10 cellular contexts compared by ENCODE assay signal in genomic region chr2:112724611-112725525, GRCh38. TPM values are rescaled to one million over a fixed set of nuclear protein-coding genes. Genes with fewer than 3 reads are reported as not detected.
DNase-seq lines count a peak whose midpoint lies in the region; ATAC-seq and TF ChIP-seq lines count a peak whose summit lies in the region.
"Had no signal": no experiment of that assay in that cellular context is flagged by ENCODE, and none has a peak within 500 bp of the region (broad histone marks: within the 10 kb centered on the region; RNA-seq: fewer than 3 reads in every experiment).

No MANE protein-coding gene starts in this region.

- H3K4me1 Mint-ChIP-seq in activated T-cell treated with anti-CD3 and anti-CD28 coated beads, Interleukin-2, amount 50 U/mL, for 4 hours (ENCODE audit: low read depth), result peaks cover 5% of the 10 kb centered on the region

- H3K27ac ChIP-seq in A673 (ENCODE audit: low read depth, low read length, poor library complexity, severe bottlenecking), result no peak overlapping the region

- ATAC-seq in GM18519 (IDR thresholded peaks at IDR 0.05; ENCODE audit: low FRiP score, unreplicated experiment) (no peak), GM21390 (IDR thresholded peaks at IDR 0.05; ENCODE audit: unreplicated experiment) (no peak)
- ATAC-seq in activated T-cell treated with anti-CD3 and anti-CD28 coated beads, Interleukin-2, amount 50 U/mL, for 4 hours, result no peak
- no peak for ATAC-seq in activated naive CD4-positive, alpha-beta T cell treated with anti-CD3 and anti-CD28 coated beads, Interleukin-2, amount 50 U/mL, for 72 hours

- H3K36me3 ChIP-seq in A673 (ENCODE audit: insufficient read depth, low read length, poor library complexity, severe bottlenecking), result no peaks in the 10 kb centered on the region

- no peaks in the 10 kb centered on the region for H3K4me1 ChIP-seq in A673 (ENCODE audit: insufficient read depth, low read length, poor library complexity, severe bottlenecking)

- H3K36me3 Mint-ChIP-seq in activated T-cell treated with anti-CD3 and anti-CD28 coated beads, Interleukin-2, amount 50 U/mL, for 4 hours (ENCODE audit: insufficient read depth), result no peaks in the 10 kb centered on the region
- H3K36me3 Mint-ChIP-seq in activated naive CD4-positive, alpha-beta T cell treated with anti-CD3 and anti-CD28 coated beads, Interleukin-2, amount 50 U/mL, for 72 hours, result no peaks in the 10 kb centered on the region
- H3K36me3 Mint-ChIP-seq: naive B cell had no signal

- H3K9me3 Mint-ChIP-seq in activated T-cell treated with anti-CD3 and anti-CD28 coated beads, Interleukin-2, amount 50 U/mL, for 4 hours, result no peaks in the 10 kb centered on the region
- H3K9me3 Mint-ChIP-seq in activated naive CD4-positive, alpha-beta T cell treated with anti-CD3 and anti-CD28 coated beads, Interleukin-2, amount 50 U/mL, for 72 hours, result no peaks in the 10 kb centered on the region
- H3K9me3 Mint-ChIP-seq: naive B cell; T-helper 1 cell treated with Interleukin-12 subunit alpha and Interleukin-12 subunit beta and Interleukin-4 antibody, amounts not matched to agents 30 μg/mL and 1 μg/mL, for 36 hours had no signal

- TF ChIP-seq CTCF in A673 (conservative IDR thresholded peaks at IDR 0.05; ENCODE audit: low read depth, low read length) (0 out of 2 replicates have a peak, but pooled peaks have one; percentile 27), GM12872 (IDR thresholded peaks at IDR 0.05; ENCODE audit: insufficient read depth, low read depth, low read length) (peak; percentile 58), epithelial cell of proximal tubule (conservative IDR thresholded peaks at IDR 0.05; ENCODE audit: low read depth, low read length) (peak; percentile 46)

- no peak overlapping the region for H3K4me3 ChIP-seq in A673 (ENCODE audit: low read depth, low read length, poor library complexity, severe bottlenecking)
- H3K4me3 ChIP-seq in epithelial cell of proximal tubule (ENCODE audit: low read depth, low read length), result no peak overlapping the region

- H3K4me3 Mint-ChIP-seq in activated T-cell treated with anti-CD3 and anti-CD28 coated beads, Interleukin-2, amount 50 U/mL, for 4 hours, result no peak overlapping the region
- H3K4me3 Mint-ChIP-seq: T-helper 1 cell treated with Interleukin-12 subunit alpha and Interleukin-12 subunit beta and Interleukin-4 antibody, amounts not matched to agents 30 μg/mL and 1 μg/mL, for 36 hours had no signal

- POLR2A ChIA-PET in A673 (lab: Charles Lee; ENCODE audit: low non-redundant PET), result no interaction called here

- H3K27me3 ChIP-seq in A673 (replicated peaks; ENCODE audit: insufficient read depth, low read depth, low read length, poor library complexity), result no peaks in the 10 kb centered on the region

- intact Hi-C loops in A673 (cut with micrococcal nuclease; ENCODE audit: unreplicated experiment), result no loop called here

- BruUV-seq in A673 (replicated peaks; lab: Mats Ljungman, UMichigan), result no TSS peak

- DNase-seq in A673 (ENCODE audit: low spot score), result no peak
- peak; percentile 23 for DNase-seq in NOMO-1 treated with DMSO at 0.1 percent for 48 hours (lab: John Stamatoyannopoulos, UW; ENCODE audit: unreplicated experiment)
- no peak for DNase-seq in epithelial cell of proximal tubule (ENCODE audit: low read depth)
- DNase-seq in activated T-cell treated with anti-CD3 and anti-CD28 coated beads, Interleukin-2, amount 50 U/mL, for 4 hours, result no peak
- no peak for DNase-seq in activated naive CD4-positive, alpha-beta T cell treated with anti-CD3 and anti-CD28 coated beads, Interleukin-2, amount 50 U/mL, for 72 hours (ENCODE audit: low spot score in 2 of 2)
- DNase-seq: naive B cell had no signal

- H3K9me3 ChIP-seq in A673 (ENCODE audit: low read depth, low read length, poor library complexity, severe bottlenecking), result no peaks in the 10 kb centered on the region

- CTCF ChIA-PET in A673 (lab: Charles Lee), result interaction anchor here (1.2 to 2.6 kb wide), 2 partner anchors 98 to 124 kb away, joined by 4 to 9 read pairs; no protein-coding TSS in a partner anchor

- peak overlapping the region in 1 of 2 donors; percentile 59 for H3K27ac Mint-ChIP-seq in activated naive CD4-positive, alpha-beta T cell treated with anti-CD3 and anti-CD28 coated beads, Interleukin-2, amount 50 U/mL, for 72 hours
- H3K27ac Mint-ChIP-seq: naive B cell had no signal

- H3K27me3 Mint-ChIP-seq in activated T-cell treated with anti-CD3 and anti-CD28 coated beads, Interleukin-2, amount 50 U/mL, for 4 hours (ENCODE audit: low read depth), result peaks cover 4% of the 10 kb centered on the region

RNA-seq across cellular contexts. Expression of gene NT5DC4, which starts 4.0 kb away (rescaled TPM):
- total RNA-seq in A673 (2021) (not detected in 2 replicates), epithelial cell of proximal tubule (not detected in 2 replicates)
- total RNA-seq in activated T-cell treated with anti-CD3 and anti-CD28 coated beads, Interleukin-2, amount 50 U/mL, for 4 hours, result not detected
- total RNA-seq in activated naive CD4-positive, alpha-beta T cell treated with anti-CD3 and anti-CD28 coated beads, Interleukin-2, amount 50 U/mL, for 72 hours, result not detected

RNA-seq across cellular contexts. Expression of gene CKAP2L, which starts 39.5 kb away (rescaled TPM):
- total RNA-seq in A673 (2021) (48.1 and 49.6 TPM in 2 replicates), epithelial cell of proximal tubule (18.8 and 23.4 TPM in 2 replicates)
- 1 to 10 TPM; 2.7 to 4.1 (median 3.2) TPM for total RNA-seq in activated T-cell treated with anti-CD3 and anti-CD28 coated beads, Interleukin-2, amount 50 U/mL, for 4 hours
- total RNA-seq in activated naive CD4-positive, alpha-beta T cell treated with anti-CD3 and anti-CD28 coated beads, Interleukin-2, amount 50 U/mL, for 72 hours, result 10 to 100 TPM; 22.5 to 55.6 TPM

RNA-seq across cellular contexts. Expression of gene IL1A, which starts 59.4 kb away (rescaled TPM):
- 5.4 and 6.3 TPM in 2 replicates for total RNA-seq in A673 (2021)
- total RNA-seq in epithelial cell of proximal tubule, result 1.4 TPM in 2 replicates
- total RNA-seq in activated T-cell treated with anti-CD3 and anti-CD28 coated beads, Interleukin-2, amount 50 U/mL, for 4 hours, result 1 to 10 TPM; 2.0 to 4.3 (median 3.8) TPM
- total RNA-seq in activated naive CD4-positive, alpha-beta T cell treated with anti-CD3 and anti-CD28 coated beads, Interleukin-2, amount 50 U/mL, for 72 hours, result 1 to 10 TPM in 1 of 2 donors, under 1 TPM in 1; 0.49 to 2.0 TPM
